Comparison of ENCODE assay signal across 10 cellular contexts in the genomic region with DNA sequence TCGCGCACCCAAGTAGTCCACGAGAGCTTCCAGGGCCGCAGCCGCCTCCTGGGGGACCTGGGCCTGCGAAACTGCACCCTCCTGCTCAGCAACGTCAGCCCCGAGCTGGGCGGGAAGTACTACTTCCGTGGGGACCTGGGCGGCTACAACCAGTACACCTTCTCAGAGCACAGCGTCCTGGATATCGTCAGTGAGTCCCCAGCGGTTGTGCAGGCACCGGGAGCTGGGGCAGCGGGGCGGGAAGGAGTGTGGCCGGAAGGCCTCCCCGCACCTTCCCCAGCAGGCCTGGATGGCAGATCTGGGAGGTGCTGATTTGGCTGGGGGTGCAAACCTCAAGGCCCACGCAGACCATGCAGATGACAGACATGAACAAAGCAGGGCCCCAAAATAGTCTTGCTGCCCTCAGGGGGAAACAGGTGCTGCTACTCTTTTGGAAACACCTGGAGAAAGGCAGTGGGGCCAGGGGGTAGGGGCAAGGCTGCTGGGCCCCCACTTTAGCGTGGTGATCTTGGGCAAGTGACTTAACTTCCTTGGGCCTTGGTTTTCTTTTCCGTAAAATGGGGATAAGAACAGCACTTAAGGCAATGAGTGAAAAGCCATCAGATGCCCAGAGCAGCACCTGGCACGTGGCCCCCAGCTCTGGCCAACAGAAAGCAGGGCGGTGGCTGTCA. TPM values are rescaled to one million over a fixed set of nuclear protein-coding genes. Genes with fewer than 3 reads are reported as not detected.
DNase-seq lines count a peak whose midpoint lies in the region; ATAC-seq, FAIRE-seq and TF ChIP-seq lines count a peak whose summit lies in the region.
"Had no signal": no experiment of that assay in that cellular context is flagged by ENCODE, and none has a peak within 500 bp of the region (broad histone marks: within the 10 kb centered on the region; RNA-seq: fewer than 3 reads in every experiment).

No MANE protein-coding gene starts in this region.

- TF ChIP-seq CTCF in neural progenitor cell (IDR thresholded peaks at IDR 0.05): no peak
- no peak for TF ChIP-seq CTCF in omental fat pad (IDR thresholded peaks at IDR 0.05)
- no peak for TF ChIP-seq CTCF in breast epithelium (IDR thresholded peaks at IDR 0.05)

- H3K4me1 Mint-ChIP-seq in activated T-cell treated with anti-CD3 and anti-CD28 coated beads, Interleukin-2, amount 50 U/mL, for 4 hours (ENCODE audit: low read depth): peaks cover 8% of the 10 kb centered on the region
- H3K4me1 Mint-ChIP-seq in neural progenitor cell: no peaks in the 10 kb centered on the region

- no peak overlapping the region for H3K27ac Mint-ChIP-seq in neural progenitor cell

- FAIRE-seq in GM12891 (lab: Jason Lieb, UNC): no peak

- no peaks in the 10 kb centered on the region for H3K9me3 Mint-ChIP-seq in activated T-cell treated with anti-CD3 and anti-CD28 coated beads, Interleukin-2, amount 50 U/mL, for 4 hours
- H3K9me3 Mint-ChIP-seq in neural progenitor cell: no peaks in the 10 kb centered on the region

- H3K36me3 Mint-ChIP-seq in activated T-cell treated with anti-CD3 and anti-CD28 coated beads, Interleukin-2, amount 50 U/mL, for 4 hours (ENCODE audit: insufficient read depth): no peaks in the 10 kb centered on the region
- H3K36me3 Mint-ChIP-seq in neural progenitor cell: no peaks in the 10 kb centered on the region

- peak overlapping the region; percentile 4 for H2AFZ ChIP-seq in neural progenitor cell (replicated peaks)

- H3K9me3 ChIP-seq in neural progenitor cell (ENCODE audit: low read depth) (no peaks in the 10 kb centered on the region), breast epithelium (no peaks in the 10 kb centered on the region)
- H3K9me3 ChIP-seq: ascending aorta had no signal

- H3K4me2 ChIP-seq in neural progenitor cell: no peak overlapping the region

- ATAC-seq in activated T-cell treated with anti-CD3 and anti-CD28 coated beads, Interleukin-2, amount 50 U/mL, for 4 hours: peak; percentile 65 to 67
- ATAC-seq in omental fat pad (ENCODE audit: low FRiP score): no peak

- no peak for TF ChIP-seq POLR2A in GM12891 (IDR thresholded peaks at IDR 0.05; ENCODE audit: low read depth, low read length)
- TF ChIP-seq POLR2A in breast epithelium (IDR thresholded peaks at IDR 0.05): no peak

- H3K27me3 ChIP-seq in neural progenitor cell: no peaks in the 10 kb centered on the region
- H3K27me3 ChIP-seq in breast epithelium: peaks cover 0 to 11% of the 10 kb centered on the region in 2 donors
- H3K27me3 ChIP-seq: ascending aorta had no signal

- H3K79me2 ChIP-seq in neural progenitor cell (ENCODE audit: low read depth): no peaks in the 10 kb centered on the region

- no peak overlapping the region for H3K4me3 Mint-ChIP-seq in activated T-cell treated with anti-CD3 and anti-CD28 coated beads, Interleukin-2, amount 50 U/mL, for 4 hours
- H3K4me3 Mint-ChIP-seq in neural progenitor cell: no peak overlapping the region

- H3K4me1 ChIP-seq in neural progenitor cell (peaks cover 2% of the 10 kb centered on the region), breast epithelium (no peaks in the 10 kb centered on the region)
- H3K4me1 ChIP-seq: ascending aorta had no signal

- H4K20me1 ChIP-seq in neural progenitor cell (ENCODE audit: low read depth): no peaks in the 10 kb centered on the region

- no peaks in the 10 kb centered on the region for H3K27me3 Mint-ChIP-seq in activated T-cell treated with anti-CD3 and anti-CD28 coated beads, Interleukin-2, amount 50 U/mL, for 4 hours (ENCODE audit: low read depth)
- peaks cover 6% of the 10 kb centered on the region for H3K27me3 Mint-ChIP-seq in neural progenitor cell (ENCODE audit: insufficient read depth, low read depth)

- H3K9ac ChIP-seq in neural progenitor cell: no peak overlapping the region

- intact Hi-C loops in breast epithelium (cut with DNase I; ENCODE audit: low total_unique reads): no loop called here

- DNase-seq in GM12891 (ENCODE audit: insufficient read length, low spot score) (peak; percentile 73), NAMALWA (ENCODE audit: low spot score) (peak; percentile 80), neural progenitor cell (ENCODE audit: low spot score) (no peak), omental fat pad (ENCODE audit: low spot score) (no peak), breast epithelium (ENCODE audit: low spot score in 2 of 2) (no peak), NCI-H446 (lab: John Stamatoyannopoulos, UW) (no peak), NCI-H2107 (lab: John Stamatoyannopoulos, UW) (no peak)
- DNase-seq in activated T-cell treated with anti-CD3 and anti-CD28 coated beads, Interleukin-2, amount 50 U/mL, for 4 hours: peak; percentile 22
- DNase-seq: mesenchymal stem cell had no signal

- H3K27ac ChIP-seq in neural progenitor cell (no peak overlapping the region), breast epithelium (no peak overlapping the region)
- H3K27ac ChIP-seq: ascending aorta had no signal

- H3K4me3 ChIP-seq in neural progenitor cell: no peak overlapping the region
- no peak overlapping the region for H3K4me3 ChIP-seq in breast epithelium
- H3K4me3 ChIP-seq: ascending aorta had no signal

- peaks cover 21% of the 10 kb centered on the region for H3F3A ChIP-seq in neural progenitor cell (ENCODE audit: low read depth)

- no peaks in the 10 kb centered on the region for H3K36me3 ChIP-seq in neural progenitor cell
- no peaks in the 10 kb centered on the region for H3K36me3 ChIP-seq in breast epithelium
- H3K36me3 ChIP-seq: ascending aorta had no signal

TF ChIP-seq in GM12891, 5 proteins besides CTCF, POLR2A, EP300 and RAD21:
- TF ChIP-seq POLR2AphosphoS5 (IDR thresholded peaks at IDR 0.05; ENCODE audit: low read depth, low read length): no peak
- no peak for TF ChIP-seq SPI1 (IDR thresholded peaks at IDR 0.05; ENCODE audit: low read depth, low read length)
- no peak for TF ChIP-seq POU2F2 (IDR thresholded peaks at IDR 0.05; ENCODE audit: low read depth, low read length)
- TF ChIP-seq PAX5 (IDR thresholded peaks at IDR 0.05; ENCODE audit: insufficient read depth, low read length, severe bottlenecking): no peak
- no peak for TF ChIP-seq TAF1 (IDR thresholded peaks at IDR 0.05; ENCODE audit: low read depth, low read length)

RNA-seq across cellular contexts. Expression of a gene that starts 4.0 kb away (rescaled TPM):
- polyA plus RNA-seq in GM12891 (2012; ENCODE audit: low read depth, missing spikeins): 0.21 TPM
- total RNA-seq in activated T-cell treated with anti-CD3 and anti-CD28 coated beads, Interleukin-2, amount 50 U/mL, for 4 hours: under 1 TPM in 1 of 3 donors, not detected in 2; 0.29 TPM
- total RNA-seq in neural progenitor cell (ENCODE audit: low replicate concordance): not detected in 2 replicates
- total RNA-seq in omental fat pad: not detected
- 1 to 10 TPM in 1 of 3 donors, not detected in 2; 4.2 TPM for total RNA-seq in breast epithelium
- total RNA-seq: ascending aorta had no signal

RNA-seq across cellular contexts. Expression of a gene that starts 13.6 kb away (rescaled TPM):
- 0.28 TPM for polyA plus RNA-seq in GM12891 (2012; ENCODE audit: low read depth, missing spikeins)
- under 1 TPM; 0.58 to 0.81 (median 0.60) TPM for total RNA-seq in activated T-cell treated with anti-CD3 and anti-CD28 coated beads, Interleukin-2, amount 50 U/mL, for 4 hours
- total RNA-seq in neural progenitor cell (ENCODE audit: low replicate concordance): 0.30 TPM in 1 of 2 replicates, not detected in the other
- total RNA-seq in omental fat pad: 1 to 10 TPM in 1 of 4 donors, not detected in 3; 1.3 TPM
- total RNA-seq in breast epithelium: 1 to 10 TPM in 1 of 3 donors, not detected in 2; 1.5 TPM
- total RNA-seq: ascending aorta had no signal

RNA-seq across cellular contexts. Expression of a gene that starts 27.2 kb away (rescaled TPM):
- polyA plus RNA-seq in GM12891 (2012; ENCODE audit: low read depth, missing spikeins): 109 TPM
- 100 to 1,000 TPM; 130 to 145 (median 144) TPM for total RNA-seq in activated T-cell treated with anti-CD3 and anti-CD28 coated beads, Interleukin-2, amount 50 U/mL, for 4 hours
- total RNA-seq in neural progenitor cell (ENCODE audit: low replicate concordance): 46.8 and 88.7 TPM in 2 replicates
- total RNA-seq in omental fat pad: 100 to 1,000 TPM in 2 of 4 donors, 10 to 100 TPM in 2; 67.0 to 106 (median 92.0) TPM
- total RNA-seq in breast epithelium: 100 to 1,000 TPM in 1 of 3 donors, 10 to 100 TPM in 2; 72.7 to 117 (median 77.3) TPM

RNA-seq across cellular contexts. Expression of a gene that starts 33.1 kb away (rescaled TPM):
- polyA plus RNA-seq in GM12891 (2012; ENCODE audit: low read depth, missing spikeins): 165 TPM
- total RNA-seq in activated T-cell treated with anti-CD3 and anti-CD28 coated beads, Interleukin-2, amount 50 U/mL, for 4 hours: 1 to 10 TPM; 1.3 to 5.2 (median 1.4) TPM
- 0.62 TPM in 1 of 2 replicates, not detected in the other for total RNA-seq in neural progenitor cell (ENCODE audit: low replicate concordance)
- 1 to 10 TPM; 1.3 to 5.8 (median 2.7) TPM for total RNA-seq in omental fat pad
- total RNA-seq in breast epithelium: 1 to 10 TPM in 2 of 3 donors, under 1 TPM in 1; 0.33 to 7.8 (median 4.8) TPM

RNA-seq across cellular contexts. Expression of a gene that starts 47.1 kb away (rescaled TPM):
- polyA plus RNA-seq in GM12891 (2012; ENCODE audit: low read depth, missing spikeins): 17.5 TPM
- 10 to 100 TPM; 14.0 to 18.7 (median 17.1) TPM for total RNA-seq in activated T-cell treated with anti-CD3 and anti-CD28 coated beads, Interleukin-2, amount 50 U/mL, for 4 hours
- total RNA-seq in neural progenitor cell (ENCODE audit: low replicate concordance) (27.1 and 78.4 TPM in 2 replicates), omental fat pad (10 to 100 TPM; 10.4 to 30.9 (median 17.9) TPM), breast epithelium (10 to 100 TPM in 2 of 3 donors, 1 to 10 TPM in 1; 3.7 to 37.5 (median 35.1) TPM)

Comparison
In these comparisons a context has a peak if more than half of its experiments do, and no peak if none do; other contexts are left out.
1. DNase-seq: peak in GM12891 (single experiment), NAMALWA (single experiment) and activated T-cell treated with anti-CD3 and anti-CD28 coated beads, Interleukin-2, amount 50 U/mL, for 4 hours (single experiment); none in neural progenitor cell (single experiment), omental fat pad (single experiment), breast epithelium (0 of 2), NCI-H446 (0 of 2) and NCI-H2107 (single experiment).